ENCODE assay signal across 1 cellular context in the genomic region with DNA sequence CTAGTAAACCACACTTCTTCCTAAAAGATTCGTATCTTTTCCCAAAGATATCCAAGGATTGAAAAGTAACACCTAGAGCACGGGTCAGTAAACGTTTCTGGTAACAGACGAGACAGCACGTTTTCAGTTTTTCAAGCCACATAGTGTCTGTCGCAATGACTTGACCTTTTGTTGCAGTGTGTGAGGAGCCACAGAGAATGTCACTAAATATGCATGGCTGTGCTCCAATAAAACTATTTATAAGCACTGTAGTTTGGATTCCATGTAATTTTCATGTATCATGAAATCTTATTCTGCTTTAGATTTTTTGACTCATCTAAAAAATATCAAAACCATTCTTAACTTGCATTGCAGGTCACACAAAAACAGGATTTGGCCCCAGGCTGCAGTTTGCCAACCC.
TF ChIP-seq lines count a peak whose summit lies in the region.

No MANE protein-coding gene starts in this region.

TF ChIP-seq in GM23338, 12 proteins besides CTCF, POLR2A, EP300 and RAD21 (continued from another document):
- TF ChIP-seq, protein P1, sequence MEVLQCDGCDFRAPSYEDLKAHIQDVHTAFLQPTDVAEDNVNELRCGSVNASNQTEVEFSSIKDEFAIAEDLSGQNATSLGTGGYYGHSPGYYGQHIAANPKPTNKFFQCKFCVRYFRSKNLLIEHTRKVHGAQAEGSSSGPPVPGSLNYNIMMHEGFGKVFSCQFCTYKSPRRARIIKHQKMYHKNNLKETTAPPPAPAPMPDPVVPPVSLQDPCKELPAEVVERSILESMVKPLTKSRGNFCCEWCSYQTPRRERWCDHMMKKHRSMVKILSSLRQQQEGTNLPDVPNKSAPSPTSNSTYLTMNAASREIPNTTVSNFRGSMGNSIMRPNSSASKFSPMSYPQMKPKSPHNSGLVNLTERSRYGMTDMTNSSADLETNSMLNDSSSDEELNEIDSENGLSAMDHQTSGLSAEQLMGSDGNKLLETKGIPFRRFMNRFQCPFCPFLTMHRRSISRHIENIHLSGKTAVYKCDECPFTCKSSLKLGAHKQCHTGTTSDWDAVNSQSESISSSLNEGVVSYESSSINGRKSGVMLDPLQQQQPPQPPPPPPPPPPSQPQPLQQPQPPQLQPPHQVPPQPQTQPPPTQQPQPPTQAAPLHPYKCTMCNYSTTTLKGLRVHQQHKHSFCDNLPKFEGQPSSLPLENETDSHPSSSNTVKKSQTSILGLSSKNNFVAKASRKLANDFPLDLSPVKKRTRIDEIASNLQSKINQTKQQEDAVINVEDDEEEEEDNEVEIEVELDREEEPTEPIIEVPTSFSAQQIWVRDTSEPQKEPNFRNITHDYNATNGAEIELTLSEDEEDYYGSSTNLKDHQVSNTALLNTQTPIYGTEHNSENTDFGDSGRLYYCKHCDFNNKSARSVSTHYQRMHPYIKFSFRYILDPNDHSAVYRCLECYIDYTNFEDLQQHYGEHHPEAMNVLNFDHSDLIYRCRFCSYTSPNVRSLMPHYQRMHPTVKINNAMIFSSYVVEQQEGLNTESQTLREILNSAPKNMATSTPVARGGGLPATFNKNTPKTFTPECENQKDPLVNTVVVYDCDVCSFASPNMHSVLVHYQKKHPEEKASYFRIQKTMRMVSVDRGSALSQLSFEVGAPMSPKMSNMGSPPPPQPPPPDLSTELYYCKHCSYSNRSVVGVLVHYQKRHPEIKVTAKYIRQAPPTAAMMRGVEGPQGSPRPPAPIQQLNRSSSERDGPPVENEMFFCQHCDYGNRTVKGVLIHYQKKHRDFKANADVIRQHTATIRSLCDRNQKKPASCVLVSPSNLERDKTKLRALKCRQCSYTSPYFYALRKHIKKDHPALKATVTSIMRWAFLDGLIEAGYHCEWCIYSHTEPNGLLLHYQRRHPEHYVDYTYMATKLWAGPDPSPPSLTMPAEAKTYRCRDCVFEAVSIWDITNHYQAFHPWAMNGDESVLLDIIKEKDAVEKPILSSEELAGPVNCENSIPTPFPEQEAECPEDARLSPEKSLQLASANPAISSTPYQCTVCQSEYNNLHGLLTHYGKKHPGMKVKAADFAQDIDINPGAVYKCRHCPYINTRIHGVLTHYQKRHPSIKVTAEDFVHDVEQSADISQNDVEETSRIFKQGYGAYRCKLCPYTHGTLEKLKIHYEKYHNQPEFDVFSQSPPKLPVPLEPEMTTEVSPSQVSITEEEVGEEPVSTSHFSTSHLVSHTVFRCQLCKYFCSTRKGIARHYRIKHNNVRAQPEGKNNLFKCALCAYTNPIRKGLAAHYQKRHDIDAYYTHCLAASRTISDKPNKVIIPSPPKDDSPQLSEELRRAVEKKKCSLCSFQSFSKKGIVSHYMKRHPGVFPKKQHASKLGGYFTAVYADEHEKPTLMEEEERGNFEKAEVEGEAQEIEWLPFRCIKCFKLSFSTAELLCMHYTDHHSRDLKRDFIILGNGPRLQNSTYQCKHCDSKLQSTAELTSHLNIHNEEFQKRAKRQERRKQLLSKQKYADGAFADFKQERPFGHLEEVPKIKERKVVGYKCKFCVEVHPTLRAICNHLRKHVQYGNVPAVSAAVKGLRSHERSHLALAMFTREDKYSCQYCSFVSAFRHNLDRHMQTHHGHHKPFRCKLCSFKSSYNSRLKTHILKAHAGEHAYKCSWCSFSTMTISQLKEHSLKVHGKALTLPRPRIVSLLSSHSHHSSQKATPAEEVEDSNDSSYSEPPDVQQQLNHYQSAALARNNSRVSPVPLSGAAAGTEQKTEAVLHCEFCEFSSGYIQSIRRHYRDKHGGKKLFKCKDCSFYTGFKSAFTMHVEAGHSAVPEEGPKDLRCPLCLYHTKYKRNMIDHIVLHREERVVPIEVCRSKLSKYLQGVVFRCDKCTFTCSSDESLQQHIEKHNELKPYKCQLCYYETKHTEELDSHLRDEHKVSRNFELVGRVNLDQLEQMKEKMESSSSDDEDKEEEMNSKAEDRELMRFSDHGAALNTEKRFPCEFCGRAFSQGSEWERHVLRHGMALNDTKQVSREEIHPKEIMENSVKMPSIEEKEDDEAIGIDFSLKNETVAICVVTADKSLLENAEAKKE (CRISPR knock-in tag; IDR thresholded peaks at IDR 0.05), result no peak
